In the genomic region with DNA sequence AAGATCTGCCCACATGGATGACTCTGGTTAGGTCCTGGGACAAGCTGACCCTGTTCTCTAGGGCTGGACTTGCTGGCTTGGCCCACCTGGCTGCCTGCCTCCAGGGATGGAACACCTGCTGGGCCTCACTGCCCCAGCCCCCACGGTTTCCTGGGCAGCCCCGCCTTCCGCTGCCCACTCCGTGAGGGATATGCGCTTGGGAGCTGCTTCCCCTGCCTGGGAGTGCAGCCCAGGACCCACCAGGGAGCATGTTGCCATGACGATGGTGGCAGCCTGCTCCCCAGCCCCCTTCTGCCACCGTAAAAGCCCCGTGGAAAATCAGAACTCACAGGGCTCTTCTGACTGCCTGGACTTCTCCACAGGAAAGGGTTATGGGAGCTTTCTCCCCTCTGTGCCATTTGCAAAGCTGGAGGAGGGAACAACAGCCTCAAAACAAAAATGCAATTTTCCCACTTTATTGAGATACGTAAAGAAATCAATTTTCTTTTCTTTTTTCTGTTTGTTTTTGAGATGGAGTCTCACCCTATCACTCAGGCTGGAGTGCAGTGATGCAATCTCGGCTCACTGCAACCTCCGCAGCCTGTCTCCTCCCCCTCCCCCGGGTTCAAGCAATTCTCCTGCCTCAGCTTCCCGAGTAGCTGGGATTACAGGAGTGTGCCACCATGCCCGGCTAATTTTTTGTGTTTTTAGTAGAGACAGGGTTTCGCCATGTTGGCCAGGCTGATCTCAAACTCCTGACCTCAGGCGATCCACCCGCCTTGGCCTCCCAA, we compare ENCODE assay signal across 1 cellular context.
TF ChIP-seq lines count a peak whose summit lies in the region.

No MANE protein-coding gene starts in this region.

TF ChIP-seq in WTC11, 78 proteins besides CTCF, POLR2A, EP300 and RAD21 (continued from another document):
- TF ChIP-seq, protein P1, sequence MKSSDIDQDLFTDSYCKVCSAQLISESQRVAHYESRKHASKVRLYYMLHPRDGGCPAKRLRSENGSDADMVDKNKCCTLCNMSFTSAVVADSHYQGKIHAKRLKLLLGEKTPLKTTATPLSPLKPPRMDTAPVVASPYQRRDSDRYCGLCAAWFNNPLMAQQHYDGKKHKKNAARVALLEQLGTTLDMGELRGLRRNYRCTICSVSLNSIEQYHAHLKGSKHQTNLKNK (CRISPR knock-in tag; IDR thresholded peaks at IDR 0.05): no peak
- no peak for TF ChIP-seq NR1H2 (CRISPR knock-in tag; IDR thresholded peaks at IDR 0.05)
- no peak for TF ChIP-seq RORB (CRISPR knock-in tag; IDR thresholded peaks at IDR 0.05)
- TF ChIP-seq, protein P2, sequence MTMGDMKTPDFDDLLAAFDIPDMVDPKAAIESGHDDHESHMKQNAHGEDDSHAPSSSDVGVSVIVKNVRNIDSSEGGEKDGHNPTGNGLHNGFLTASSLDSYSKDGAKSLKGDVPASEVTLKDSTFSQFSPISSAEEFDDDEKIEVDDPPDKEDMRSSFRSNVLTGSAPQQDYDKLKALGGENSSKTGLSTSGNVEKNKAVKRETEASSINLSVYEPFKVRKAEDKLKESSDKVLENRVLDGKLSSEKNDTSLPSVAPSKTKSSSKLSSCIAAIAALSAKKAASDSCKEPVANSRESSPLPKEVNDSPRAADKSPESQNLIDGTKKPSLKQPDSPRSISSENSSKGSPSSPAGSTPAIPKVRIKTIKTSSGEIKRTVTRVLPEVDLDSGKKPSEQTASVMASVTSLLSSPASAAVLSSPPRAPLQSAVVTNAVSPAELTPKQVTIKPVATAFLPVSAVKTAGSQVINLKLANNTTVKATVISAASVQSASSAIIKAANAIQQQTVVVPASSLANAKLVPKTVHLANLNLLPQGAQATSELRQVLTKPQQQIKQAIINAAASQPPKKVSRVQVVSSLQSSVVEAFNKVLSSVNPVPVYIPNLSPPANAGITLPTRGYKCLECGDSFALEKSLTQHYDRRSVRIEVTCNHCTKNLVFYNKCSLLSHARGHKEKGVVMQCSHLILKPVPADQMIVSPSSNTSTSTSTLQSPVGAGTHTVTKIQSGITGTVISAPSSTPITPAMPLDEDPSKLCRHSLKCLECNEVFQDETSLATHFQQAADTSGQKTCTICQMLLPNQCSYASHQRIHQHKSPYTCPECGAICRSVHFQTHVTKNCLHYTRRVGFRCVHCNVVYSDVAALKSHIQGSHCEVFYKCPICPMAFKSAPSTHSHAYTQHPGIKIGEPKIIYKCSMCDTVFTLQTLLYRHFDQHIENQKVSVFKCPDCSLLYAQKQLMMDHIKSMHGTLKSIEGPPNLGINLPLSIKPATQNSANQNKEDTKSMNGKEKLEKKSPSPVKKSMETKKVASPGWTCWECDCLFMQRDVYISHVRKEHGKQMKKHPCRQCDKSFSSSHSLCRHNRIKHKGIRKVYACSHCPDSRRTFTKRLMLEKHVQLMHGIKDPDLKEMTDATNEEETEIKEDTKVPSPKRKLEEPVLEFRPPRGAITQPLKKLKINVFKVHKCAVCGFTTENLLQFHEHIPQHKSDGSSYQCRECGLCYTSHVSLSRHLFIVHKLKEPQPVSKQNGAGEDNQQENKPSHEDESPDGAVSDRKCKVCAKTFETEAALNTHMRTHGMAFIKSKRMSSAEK (CRISPR knock-in tag; IDR thresholded peaks at IDR 0.05; ENCODE audit: borderline replicate concordance): no peak
- no peak for TF ChIP-seq ELF4 (CRISPR knock-in tag; IDR thresholded peaks at IDR 0.05; ENCODE audit: low read depth)
- no peak for TF ChIP-seq ZBTB21 (CRISPR knock-in tag; IDR thresholded peaks at IDR 0.05; ENCODE audit: borderline replicate concordance)
- TF ChIP-seq IRF2 (CRISPR knock-in tag; IDR thresholded peaks at IDR 0.05; ENCODE audit: borderline replicate concordance, low read depth): no peak
